Comparison of ENCODE assay signal across 1 cellular context in the genomic region with DNA sequence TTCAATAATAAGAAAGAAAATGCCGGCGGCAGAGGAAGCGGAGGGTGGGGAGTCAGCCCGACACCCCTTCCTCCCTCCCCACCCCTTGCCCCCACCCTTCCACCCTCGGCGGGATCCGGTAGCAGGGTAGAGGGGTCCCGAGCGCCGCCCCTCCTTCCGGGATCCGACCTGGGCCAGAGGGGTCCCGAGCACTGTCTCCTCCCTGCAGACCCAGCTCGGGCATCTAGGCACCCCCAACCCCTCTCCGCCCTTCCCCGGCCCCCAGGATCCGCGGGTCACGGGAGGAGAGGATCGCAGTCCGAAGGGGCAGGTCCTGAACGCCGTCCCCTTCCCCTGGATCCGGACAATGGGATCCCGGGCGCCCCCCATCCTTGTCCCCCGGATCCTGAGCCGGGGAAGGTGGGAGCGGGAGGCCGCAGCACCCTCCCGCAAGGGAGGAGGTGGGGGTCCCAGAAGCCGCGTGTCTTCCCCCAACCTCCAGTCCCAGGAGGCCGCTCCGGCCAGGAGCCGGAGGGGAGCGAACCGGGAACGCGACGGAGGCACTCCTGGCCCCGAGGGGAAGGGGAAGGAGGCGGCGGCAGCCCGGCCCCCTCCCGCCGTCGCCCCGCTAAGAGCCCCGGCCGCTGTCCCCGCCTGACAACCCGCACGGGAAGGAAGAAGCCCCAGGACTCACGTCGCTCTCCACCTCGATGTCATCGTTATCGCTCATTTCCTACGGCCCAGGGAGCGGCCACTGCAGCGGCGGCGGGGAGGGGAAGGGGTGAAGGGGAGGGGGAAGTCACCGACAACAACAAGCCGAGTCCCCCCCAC.
TF ChIP-seq lines count a peak whose summit lies in the region.

No MANE protein-coding gene starts in this region.

TF ChIP-seq in HEK293, 187 proteins besides CTCF, POLR2A, EP300 and RAD21 (continued from another document and continues in another):
- TF ChIP-seq ZNF501 (tag by site-specific recombination; IDR thresholded peaks at IDR 0.05) (no peak), ZXDB (tag by site-specific recombination; IDR thresholded peaks at IDR 0.05) (no peak), ZNF768 (tag by site-specific recombination; IDR thresholded peaks at IDR 0.05) (no peak), ZNF843 (tag by site-specific recombination; IDR thresholded peaks at IDR 0.05) (no peak), ZNF555 (tag by site-specific recombination; conservative IDR thresholded peaks at IDR 0.05) (no peak), REPIN1 (tag by site-specific recombination; IDR thresholded peaks at IDR 0.05; ENCODE audit: low read depth) (no peak), ZNF404 (tag by site-specific recombination; IDR thresholded peaks at IDR 0.05) (no peak), ZNF2 (tag by site-specific recombination; IDR thresholded peaks at IDR 0.05) (no peak), HOXC10 (CRISPR knock-in tag; IDR thresholded peaks at IDR 0.05) (no peak), ZNF433 (tag by site-specific recombination; IDR thresholded peaks at IDR 0.05; ENCODE audit: low read depth) (no peak), ZFP69B (tag by site-specific recombination; IDR thresholded peaks at IDR 0.05) (peak; percentile 17; the same call in 1 of the 2 replicates), ZNF530 (tag by site-specific recombination; IDR thresholded peaks at IDR 0.05; ENCODE audit: low read depth) (no peak), ZNF792 (tag by site-specific recombination; IDR thresholded peaks at IDR 0.05) (no peak), ZBTB1 (tag by site-specific recombination; IDR thresholded peaks at IDR 0.05) (no peak), ZNF777 (tag by site-specific recombination; IDR thresholded peaks at IDR 0.05; ENCODE audit: borderline replicate concordance) (no peak), YY2 (tag by site-specific recombination; IDR thresholded peaks at IDR 0.05) (no peak), ZNF549 (tag by site-specific recombination; IDR thresholded peaks at IDR 0.05) (no peak), ZNF391 (tag by site-specific recombination; IDR thresholded peaks at IDR 0.05; ENCODE audit: borderline replicate concordance, low read depth) (0 out of 2 replicates have a peak, but pooled peaks have one; percentile 55), ZNF133 (tag by site-specific recombination; IDR thresholded peaks at IDR 0.05) (no peak), ZNF138 (tag by site-specific recombination; IDR thresholded peaks at IDR 0.05; ENCODE audit: borderline replicate concordance) (no peak), ZBTB21 (tag by site-specific recombination; IDR thresholded peaks at IDR 0.05) (0 out of 2 replicates have a peak, but pooled peaks have one; percentile 11), ZNF677 (tag by site-specific recombination; IDR thresholded peaks at IDR 0.05) (no peak), ZNF624 (tag by site-specific recombination; IDR thresholded peaks at IDR 0.05) (no peak), GLIS2 (tag by site-specific recombination; IDR thresholded peaks at IDR 0.05) (peak; percentile 58; the same call in 1 of the 2 replicates), YY1 (tag by site-specific recombination; IDR thresholded peaks at IDR 0.05) (no peak), ZNF785 (tag by site-specific recombination; IDR thresholded peaks at IDR 0.05) (0 out of 2 replicates have a peak, but pooled peaks have one; percentile 23), ZNF335 (tag by site-specific recombination; conservative IDR thresholded peaks at IDR 0.05) (peak; percentile 2; the same call in 1 of the 2 replicates), GLIS1 (tag by site-specific recombination; IDR thresholded peaks at IDR 0.05) (peak; percentile 33)
- TF ChIP-seq, protein P1, sequence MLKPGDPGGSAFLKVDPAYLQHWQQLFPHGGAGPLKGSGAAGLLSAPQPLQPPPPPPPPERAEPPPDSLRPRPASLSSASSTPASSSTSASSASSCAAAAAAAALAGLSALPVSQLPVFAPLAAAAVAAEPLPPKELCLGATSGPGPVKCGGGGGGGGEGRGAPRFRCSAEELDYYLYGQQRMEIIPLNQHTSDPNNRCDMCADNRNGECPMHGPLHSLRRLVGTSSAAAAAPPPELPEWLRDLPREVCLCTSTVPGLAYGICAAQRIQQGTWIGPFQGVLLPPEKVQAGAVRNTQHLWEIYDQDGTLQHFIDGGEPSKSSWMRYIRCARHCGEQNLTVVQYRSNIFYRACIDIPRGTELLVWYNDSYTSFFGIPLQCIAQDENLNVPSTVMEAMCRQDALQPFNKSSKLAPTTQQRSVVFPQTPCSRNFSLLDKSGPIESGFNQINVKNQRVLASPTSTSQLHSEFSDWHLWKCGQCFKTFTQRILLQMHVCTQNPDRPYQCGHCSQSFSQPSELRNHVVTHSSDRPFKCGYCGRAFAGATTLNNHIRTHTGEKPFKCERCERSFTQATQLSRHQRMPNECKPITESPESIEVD (tag by site-specific recombination; IDR thresholded peaks at IDR 0.05), result no peak
- TF ChIP-seq, protein P2, sequence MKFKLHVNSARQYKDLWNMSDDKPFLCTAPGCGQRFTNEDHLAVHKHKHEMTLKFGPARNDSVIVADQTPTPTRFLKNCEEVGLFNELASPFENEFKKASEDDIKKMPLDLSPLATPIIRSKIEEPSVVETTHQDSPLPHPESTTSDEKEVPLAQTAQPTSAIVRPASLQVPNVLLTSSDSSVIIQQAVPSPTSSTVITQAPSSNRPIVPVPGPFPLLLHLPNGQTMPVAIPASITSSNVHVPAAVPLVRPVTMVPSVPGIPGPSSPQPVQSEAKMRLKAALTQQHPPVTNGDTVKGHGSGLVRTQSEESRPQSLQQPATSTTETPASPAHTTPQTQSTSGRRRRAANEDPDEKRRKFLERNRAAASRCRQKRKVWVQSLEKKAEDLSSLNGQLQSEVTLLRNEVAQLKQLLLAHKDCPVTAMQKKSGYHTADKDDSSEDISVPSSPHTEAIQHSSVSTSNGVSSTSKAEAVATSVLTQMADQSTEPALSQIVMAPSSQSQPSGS (tag by site-specific recombination; IDR thresholded peaks at IDR 0.05; ENCODE audit: low read depth), result no peak
- TF ChIP-seq, protein P3, sequence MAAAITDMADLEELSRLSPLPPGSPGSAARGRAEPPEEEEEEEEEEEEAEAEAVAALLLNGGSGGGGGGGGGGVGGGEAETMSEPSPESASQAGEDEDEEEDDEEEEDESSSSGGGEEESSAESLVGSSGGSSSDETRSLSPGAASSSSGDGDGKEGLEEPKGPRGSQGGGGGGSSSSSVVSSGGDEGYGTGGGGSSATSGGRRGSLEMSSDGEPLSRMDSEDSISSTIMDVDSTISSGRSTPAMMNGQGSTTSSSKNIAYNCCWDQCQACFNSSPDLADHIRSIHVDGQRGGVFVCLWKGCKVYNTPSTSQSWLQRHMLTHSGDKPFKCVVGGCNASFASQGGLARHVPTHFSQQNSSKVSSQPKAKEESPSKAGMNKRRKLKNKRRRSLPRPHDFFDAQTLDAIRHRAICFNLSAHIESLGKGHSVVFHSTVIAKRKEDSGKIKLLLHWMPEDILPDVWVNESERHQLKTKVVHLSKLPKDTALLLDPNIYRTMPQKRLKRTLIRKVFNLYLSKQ (tag by site-specific recombination; IDR thresholded peaks at IDR 0.05; ENCODE audit: borderline replicate concordance), result no peak
- TF ChIP-seq, protein P4, sequence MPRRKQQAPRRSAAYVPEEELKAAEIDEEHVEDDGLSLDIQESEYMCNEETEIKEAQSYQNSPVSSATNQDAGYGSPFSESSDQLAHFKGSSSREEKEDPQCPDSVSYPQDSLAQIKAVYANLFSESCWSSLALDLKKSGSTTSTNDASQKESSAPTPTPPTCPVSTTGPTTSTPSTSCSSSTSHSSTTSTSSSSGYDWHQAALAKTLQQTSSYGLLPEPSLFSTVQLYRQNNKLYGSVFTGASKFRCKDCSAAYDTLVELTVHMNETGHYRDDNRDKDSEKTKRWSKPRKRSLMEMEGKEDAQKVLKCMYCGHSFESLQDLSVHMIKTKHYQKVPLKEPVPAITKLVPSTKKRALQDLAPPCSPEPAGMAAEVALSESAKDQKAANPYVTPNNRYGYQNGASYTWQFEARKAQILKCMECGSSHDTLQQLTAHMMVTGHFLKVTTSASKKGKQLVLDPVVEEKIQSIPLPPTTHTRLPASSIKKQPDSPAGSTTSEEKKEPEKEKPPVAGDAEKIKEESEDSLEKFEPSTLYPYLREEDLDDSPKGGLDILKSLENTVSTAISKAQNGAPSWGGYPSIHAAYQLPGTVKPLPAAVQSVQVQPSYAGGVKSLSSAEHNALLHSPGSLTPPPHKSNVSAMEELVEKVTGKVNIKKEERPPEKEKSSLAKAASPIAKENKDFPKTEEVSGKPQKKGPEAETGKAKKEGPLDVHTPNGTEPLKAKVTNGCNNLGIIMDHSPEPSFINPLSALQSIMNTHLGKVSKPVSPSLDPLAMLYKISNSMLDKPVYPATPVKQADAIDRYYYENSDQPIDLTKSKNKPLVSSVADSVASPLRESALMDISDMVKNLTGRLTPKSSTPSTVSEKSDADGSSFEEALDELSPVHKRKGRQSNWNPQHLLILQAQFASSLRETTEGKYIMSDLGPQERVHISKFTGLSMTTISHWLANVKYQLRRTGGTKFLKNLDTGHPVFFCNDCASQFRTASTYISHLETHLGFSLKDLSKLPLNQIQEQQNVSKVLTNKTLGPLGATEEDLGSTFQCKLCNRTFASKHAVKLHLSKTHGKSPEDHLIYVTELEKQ (tag by site-specific recombination; IDR thresholded peaks at IDR 0.05; ENCODE audit: borderline replicate concordance), result no peak
- TF ChIP-seq, protein P5, sequence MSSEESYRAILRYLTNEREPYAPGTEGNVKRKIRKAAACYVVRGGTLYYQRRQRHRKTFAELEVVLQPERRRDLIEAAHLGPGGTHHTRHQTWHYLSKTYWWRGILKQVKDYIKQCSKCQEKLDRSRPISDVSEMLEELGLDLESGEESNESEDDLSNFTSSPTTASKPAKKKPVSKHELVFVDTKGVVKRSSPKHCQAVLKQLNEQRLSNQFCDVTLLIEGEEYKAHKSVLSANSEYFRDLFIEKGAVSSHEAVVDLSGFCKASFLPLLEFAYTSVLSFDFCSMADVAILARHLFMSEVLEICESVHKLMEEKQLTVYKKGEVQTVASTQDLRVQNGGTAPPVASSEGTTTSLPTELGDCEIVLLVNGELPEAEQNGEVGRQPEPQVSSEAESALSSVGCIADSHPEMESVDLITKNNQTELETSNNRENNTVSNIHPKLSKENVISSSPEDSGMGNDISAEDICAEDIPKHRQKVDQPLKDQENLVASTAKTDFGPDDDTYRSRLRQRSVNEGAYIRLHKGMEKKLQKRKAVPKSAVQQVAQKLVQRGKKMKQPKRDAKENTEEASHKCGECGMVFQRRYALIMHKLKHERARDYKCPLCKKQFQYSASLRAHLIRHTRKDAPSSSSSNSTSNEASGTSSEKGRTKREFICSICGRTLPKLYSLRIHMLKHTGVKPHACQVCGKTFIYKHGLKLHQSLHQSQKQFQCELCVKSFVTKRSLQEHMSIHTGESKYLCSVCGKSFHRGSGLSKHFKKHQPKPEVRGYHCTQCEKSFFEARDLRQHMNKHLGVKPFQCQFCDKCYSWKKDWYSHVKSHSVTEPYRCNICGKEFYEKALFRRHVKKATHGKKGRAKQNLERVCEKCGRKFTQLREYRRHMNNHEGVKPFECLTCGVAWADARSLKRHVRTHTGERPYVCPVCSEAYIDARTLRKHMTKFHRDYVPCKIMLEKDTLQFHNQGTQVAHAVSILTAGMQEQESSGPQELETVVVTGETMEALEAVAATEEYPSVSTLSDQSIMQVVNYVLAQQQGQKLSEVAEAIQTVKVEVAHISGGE (tag by site-specific recombination; conservative IDR thresholded peaks at IDR 0.05; ENCODE audit: low read depth), result 0 out of 2 replicates have a peak, but pooled peaks have one; percentile 1
- TF ChIP-seq, protein P6, sequence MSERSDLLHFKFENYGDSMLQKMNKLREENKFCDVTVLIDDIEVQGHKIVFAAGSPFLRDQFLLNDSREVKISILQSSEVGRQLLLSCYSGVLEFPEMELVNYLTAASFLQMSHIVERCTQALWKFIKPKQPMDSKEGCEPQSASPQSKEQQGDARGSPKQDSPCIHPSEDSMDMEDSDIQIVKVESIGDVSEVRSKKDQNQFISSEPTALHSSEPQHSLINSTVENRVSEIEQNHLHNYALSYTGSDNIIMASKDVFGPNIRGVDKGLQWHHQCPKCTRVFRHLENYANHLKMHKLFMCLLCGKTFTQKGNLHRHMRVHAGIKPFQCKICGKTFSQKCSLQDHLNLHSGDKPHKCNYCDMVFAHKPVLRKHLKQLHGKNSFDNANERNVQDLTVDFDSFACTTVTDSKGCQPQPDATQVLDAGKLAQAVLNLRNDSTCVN (tag by site-specific recombination; optimal IDR thresholded peaks at IDR 0.05), result no peak
- TF ChIP-seq, protein P7, sequence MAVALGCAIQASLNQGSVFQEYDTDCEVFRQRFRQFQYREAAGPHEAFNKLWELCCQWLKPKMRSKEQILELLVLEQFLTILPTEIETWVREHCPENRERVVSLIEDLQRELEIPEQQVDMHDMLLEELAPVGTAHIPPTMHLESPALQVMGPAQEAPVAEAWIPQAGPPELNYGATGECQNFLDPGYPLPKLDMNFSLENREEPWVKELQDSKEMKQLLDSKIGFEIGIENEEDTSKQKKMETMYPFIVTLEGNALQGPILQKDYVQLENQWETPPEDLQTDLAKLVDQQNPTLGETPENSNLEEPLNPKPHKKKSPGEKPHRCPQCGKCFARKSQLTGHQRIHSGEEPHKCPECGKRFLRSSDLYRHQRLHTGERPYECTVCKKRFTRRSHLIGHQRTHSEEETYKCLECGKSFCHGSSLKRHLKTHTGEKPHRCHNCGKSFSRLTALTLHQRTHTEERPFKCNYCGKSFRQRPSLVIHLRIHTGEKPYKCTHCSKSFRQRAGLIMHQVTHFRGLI (tag by site-specific recombination; IDR thresholded peaks at IDR 0.05), result no peak
- TF ChIP-seq, protein P8, sequence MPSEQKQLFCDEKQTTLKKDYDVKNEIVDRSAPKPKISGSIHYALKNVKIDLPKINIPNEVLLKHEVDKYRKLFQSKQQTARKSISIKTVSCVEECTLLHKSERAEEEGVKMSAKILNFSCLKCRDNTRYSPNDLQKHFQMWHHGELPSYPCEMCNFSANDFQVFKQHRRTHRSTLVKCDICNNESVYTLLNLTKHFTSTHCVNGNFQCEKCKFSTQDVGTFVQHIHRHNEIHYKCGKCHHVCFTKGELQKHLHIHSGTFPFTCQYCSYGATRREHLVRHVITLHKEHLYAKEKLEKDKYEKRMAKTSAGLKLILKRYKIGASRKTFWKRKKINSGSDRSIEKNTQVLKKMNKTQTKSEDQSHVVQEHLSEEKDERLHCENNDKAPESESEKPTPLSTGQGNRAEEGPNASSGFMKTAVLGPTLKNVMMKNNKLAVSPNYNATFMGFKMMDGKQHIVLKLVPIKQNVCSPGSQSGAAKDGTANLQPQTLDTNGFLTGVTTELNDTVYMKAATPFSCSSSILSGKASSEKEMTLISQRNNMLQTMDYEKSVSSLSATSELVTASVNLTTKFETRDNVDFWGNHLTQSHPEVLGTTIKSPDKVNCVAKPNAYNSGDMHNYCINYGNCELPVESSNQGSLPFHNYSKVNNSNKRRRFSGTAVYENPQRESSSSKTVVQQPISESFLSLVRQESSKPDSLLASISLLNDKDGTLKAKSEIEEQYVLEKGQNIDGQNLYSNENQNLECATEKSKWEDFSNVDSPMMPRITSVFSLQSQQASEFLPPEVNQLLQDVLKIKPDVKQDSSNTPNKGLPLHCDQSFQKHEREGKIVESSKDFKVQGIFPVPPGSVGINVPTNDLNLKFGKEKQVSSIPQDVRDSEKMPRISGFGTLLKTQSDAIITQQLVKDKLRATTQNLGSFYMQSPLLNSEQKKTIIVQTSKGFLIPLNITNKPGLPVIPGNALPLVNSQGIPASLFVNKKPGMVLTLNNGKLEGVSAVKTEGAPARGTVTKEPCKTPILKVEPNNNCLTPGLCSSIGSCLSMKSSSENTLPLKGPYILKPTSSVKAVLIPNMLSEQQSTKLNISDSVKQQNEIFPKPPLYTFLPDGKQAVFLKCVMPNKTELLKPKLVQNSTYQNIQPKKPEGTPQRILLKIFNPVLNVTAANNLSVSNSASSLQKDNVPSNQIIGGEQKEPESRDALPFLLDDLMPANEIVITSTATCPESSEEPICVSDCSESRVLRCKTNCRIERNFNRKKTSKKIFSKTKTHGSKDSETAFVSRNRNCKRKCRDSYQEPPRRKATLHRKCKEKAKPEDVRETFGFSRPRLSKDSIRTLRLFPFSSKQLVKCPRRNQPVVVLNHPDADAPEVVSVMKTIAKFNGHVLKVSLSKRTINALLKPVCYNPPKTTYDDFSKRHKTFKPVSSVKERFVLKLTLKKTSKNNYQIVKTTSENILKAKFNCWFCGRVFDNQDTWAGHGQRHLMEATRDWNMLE (tag by site-specific recombination; conservative IDR thresholded peaks at IDR 0.05; ENCODE audit: low read depth), result no peak
